Comparison of ENCODE assay signal across 8 cellular contexts in genomic region chr5:128085413-128085812, GRCh38. TPM values are rescaled to one million over a fixed set of nuclear protein-coding genes. Genes with fewer than 3 reads are reported as not detected.
DNase-seq lines count a peak whose midpoint lies in the region; ATAC-seq, FAIRE-seq and TF ChIP-seq lines count a peak whose summit lies in the region.

No MANE protein-coding gene starts in this region.

- DNase-seq in activated naive CD4-positive, alpha-beta T cell treated with anti-CD3 and anti-CD28 coated beads for 36 hours = no peak
- DNase-seq in activated naive CD4-positive, alpha-beta T cell treated with Interleukin-2 at 50 U/mL for 16 hours = no peak
- DNase-seq in activated naive CD8-positive, alpha-beta T cell treated with anti-CD3 and anti-CD28 coated beads, Interleukin-2, amount 10 ng/mL, durations not matched to agents 7 days and 5 days = no peak
- DNase-seq in HepG2 (ENCODE audit: low spot score) (peak; percentile 18), tibial artery (no peak)
- no peak for DNase-seq in NK-92 treated with Interleukin-12 subunit alpha and Interleukin-12 subunit beta, amount 100 ng/mL, for 24 hours (lab: John Stamatoyannopoulos, UW)

- CTCF ChIA-PET in activated naive CD4-positive, alpha-beta T cell treated with anti-CD3 and anti-CD28 coated beads for 36 hours (lab: Charles Lee) = interaction anchor here (1.4 kb wide), 1 partner anchor 116 kb away, joined by 4 read pairs; no protein-coding TSS in a partner anchor
- CTCF ChIA-PET in HepG2 (lab: Yijun Ruan, JAX; ENCODE audit: low intra/inter-chr PET ratio, low total read pairs) = no interaction called here

- POLR2A ChIA-PET in activated naive CD8-positive, alpha-beta T cell treated with anti-CD3 and anti-CD28 coated beads, Interleukin-2, amount 10 ng/mL, durations not matched to agents 7 days and 5 days (lab: Charles Lee) = no interaction called here
- POLR2A ChIA-PET in HepG2 (lab: Yijun Ruan, JAX) = no interaction called here

- H3K4me1 Mint-ChIP-seq in activated naive CD4-positive, alpha-beta T cell treated with anti-CD3 and anti-CD28 coated beads for 36 hours (ENCODE audit: low read depth) = peaks cover 32% of the 10 kb centered on the region
- peaks cover 41% of the 10 kb centered on the region for H3K4me1 Mint-ChIP-seq in activated naive CD8-positive, alpha-beta T cell treated with anti-CD3 and anti-CD28 coated beads, Interleukin-2, amount 10 ng/mL, durations not matched to agents 7 days and 5 days

- peak overlapping the region; percentile 82 for H3K4me2 ChIP-seq in HepG2 (ENCODE audit: low read depth, low read length)

- H3K27ac ChIP-seq in HepG2 (ENCODE audit: extremely low read length, insufficient read depth, low read length) (no peak overlapping the region), tibial artery (no peak overlapping the region)

- TF ChIP-seq EP300 in HepG2 (IDR thresholded peaks at IDR 0.05; ENCODE audit: low read depth in 2 of 2, low read length in 2 of 2) = no peak
- TF ChIP-seq EP300 in HepG2 (CRISPR knock-in tag; IDR thresholded peaks at IDR 0.05; ENCODE audit: borderline replicate concordance) = no peak

- H3K4me3 Mint-ChIP-seq in activated naive CD4-positive, alpha-beta T cell treated with anti-CD3 and anti-CD28 coated beads for 36 hours = peak overlapping the region; percentile 93
- peak overlapping the region; percentile 91 for H3K4me3 Mint-ChIP-seq in activated naive CD8-positive, alpha-beta T cell treated with anti-CD3 and anti-CD28 coated beads, Interleukin-2, amount 10 ng/mL, durations not matched to agents 7 days and 5 days

- no peak for TF ChIP-seq RAD21 in HepG2 (CRISPR knock-in tag; IDR thresholded peaks at IDR 0.05)

- intact Hi-C loops in activated naive CD4-positive, alpha-beta T cell treated with anti-CD3 and anti-CD28 coated beads for 36 hours (cut with micrococcal nuclease) = loop anchor here (10.0 kb wide), 1 partner anchor 1481 kb away; the partner anchor contains the start of gene PHAX
- intact Hi-C loops in HepG2 (cut with micrococcal nuclease; ENCODE audit: unreplicated experiment) = no loop called here
- intact Hi-C loops in tibial artery (cut with DNase I; ENCODE audit: low total_unique reads) = no loop called here

- peaks cover 10% of the 10 kb centered on the region for H3K36me3 Mint-ChIP-seq in activated naive CD4-positive, alpha-beta T cell treated with anti-CD3 and anti-CD28 coated beads for 36 hours (ENCODE audit: low read depth)
- H3K36me3 Mint-ChIP-seq in activated naive CD8-positive, alpha-beta T cell treated with anti-CD3 and anti-CD28 coated beads, Interleukin-2, amount 10 ng/mL, durations not matched to agents 7 days and 5 days = peaks cover 26% of the 10 kb centered on the region

- TSS peak; percentile 56 for BruUV-seq in HepG2 (replicated peaks; lab: Mats Ljungman, UMichigan)

- H3K4me3 ChIP-seq in HepG2 (replicated peaks in 1 of 3; ENCODE audit: insufficient read depth in 1 of 3, low read depth in 2 of 3, low read length in 3 of 3) (peak overlapping the region in 2 of 3 experiments; percentile 57 to 75; a peak in 3 of 6 replicates), tibial artery (peak overlapping the region; percentile 69 to 84)

- no peaks in the 10 kb centered on the region for H3K9me3 ChIP-seq in HepG2 (ENCODE audit: low read length)
- no peaks in the 10 kb centered on the region for H3K9me3 ChIP-seq in tibial artery

- H3K36me3 ChIP-seq in HepG2 (replicated peaks in 1 of 2; ENCODE audit: control insufficient read depth in 1 of 2, insufficient read depth in 2 of 2, low read length in 2 of 2) = no peaks in the 10 kb centered on the region
- no peaks in the 10 kb centered on the region for H3K36me3 ChIP-seq in tibial artery

- ATAC-seq in activated naive CD8-positive, alpha-beta T cell treated with anti-CD3 and anti-CD28 coated beads, Interleukin-2, amount 10 ng/mL, durations not matched to agents 7 days and 5 days (ENCODE audit: low read depth) = no peak
- ATAC-seq in HepG2 = no peak
- no peak for ATAC-seq in HG02970 (IDR thresholded peaks at IDR 0.05; ENCODE audit: low FRiP score, unreplicated experiment)
- ATAC-seq in HG03354 (IDR thresholded peaks at IDR 0.05; ENCODE audit: poor library complexity, severe bottlenecking, unreplicated experiment) = no peak

- H3K27me3 ChIP-seq in HepG2 (ENCODE audit: control insufficient read depth in 1 of 2, insufficient read depth in 2 of 2, low read length in 2 of 2) = peaks cover 0 to 5% of the 10 kb centered on the region in 2 experiments; a peak in 1 of 5 replicates
- no peaks in the 10 kb centered on the region for H3K27me3 ChIP-seq in tibial artery

- H2AFZ ChIP-seq in HepG2 (ENCODE audit: low read length) = no peak overlapping the region

- peaks cover 15% of the 10 kb centered on the region for H3K79me2 ChIP-seq in HepG2 (ENCODE audit: insufficient read depth, low read length)

- no peak overlapping the region for H3K9ac ChIP-seq in HepG2 (ENCODE audit: insufficient read depth, low read depth, low read length)

- H3K27me3 Mint-ChIP-seq in activated naive CD4-positive, alpha-beta T cell treated with anti-CD3 and anti-CD28 coated beads for 36 hours (ENCODE audit: low read depth) = no peaks in the 10 kb centered on the region
- no peaks in the 10 kb centered on the region for H3K27me3 Mint-ChIP-seq in activated naive CD8-positive, alpha-beta T cell treated with anti-CD3 and anti-CD28 coated beads, Interleukin-2, amount 10 ng/mL, durations not matched to agents 7 days and 5 days

- TF ChIP-seq POLR2A in HepG2 (IDR thresholded peaks at IDR 0.05; ENCODE audit: insufficient read depth in 1 of 2, low read depth in 2 of 2, low read length in 2 of 2) = no peak

- no peak overlapping the region for H3K27ac Mint-ChIP-seq in activated naive CD4-positive, alpha-beta T cell treated with anti-CD3 and anti-CD28 coated beads for 36 hours
- no peak overlapping the region for H3K27ac Mint-ChIP-seq in activated naive CD8-positive, alpha-beta T cell treated with anti-CD3 and anti-CD28 coated beads, Interleukin-2, amount 10 ng/mL, durations not matched to agents 7 days and 5 days

- peaks cover 14% of the 10 kb centered on the region for H3K4me1 ChIP-seq in HepG2 (ENCODE audit: insufficient read depth, low read length)
- H3K4me1 ChIP-seq in tibial artery = peaks cover 0 to 46% (median 18%) of the 10 kb centered on the region in 4 donors

- 2% methylated on average over 4 of the region's 4 CpGs for WGBS in HepG2 (ENCODE audit: low lambda C conversion rate)

- H4K20me1 ChIP-seq in HepG2 (ENCODE audit: insufficient read depth, low read length) = 0 out of 2 replicates have a peak, but pooled peaks cover 3% of the 10 kb centered on the region

- TF ChIP-seq CTCF in HepG2 (CRISPR knock-in tag; IDR thresholded peaks at IDR 0.05) (no peak), tibial artery (IDR thresholded peaks at IDR 0.05) (no peak)

- no peak for FAIRE-seq in HepG2 (lab: Jason Lieb, UNC)

- no peaks in the 10 kb centered on the region for H3K9me3 Mint-ChIP-seq in activated naive CD4-positive, alpha-beta T cell treated with anti-CD3 and anti-CD28 coated beads for 36 hours
- peaks cover 2% of the 10 kb centered on the region for H3K9me3 Mint-ChIP-seq in activated naive CD8-positive, alpha-beta T cell treated with anti-CD3 and anti-CD28 coated beads, Interleukin-2, amount 10 ng/mL, durations not matched to agents 7 days and 5 days

- in situ Hi-C loops in HepG2 (cut with HindIII; ENCODE audit: extremely low pct_ligation_motif_present, low pct_unique_long_range_greater_than_20kb) = loop anchor here (25.0 kb wide), 1 partner anchor 198 kb away; no protein-coding TSS in a partner anchor

TF ChIP-seq in HepG2, 621 proteins besides CTCF, POLR2A, EP300 and RAD21 (continues in another document):
- TF ChIP-seq POLR2AphosphoS5 (IDR thresholded peaks at IDR 0.05; ENCODE audit: low read depth, low read length) (no peak), SOX13 (IDR thresholded peaks at IDR 0.05) (no peak), SOX13 (CRISPR knock-in tag; conservative IDR thresholded peaks at IDR 0.05 in 1 of 2, IDR thresholded peaks at IDR 0.05 in 1 of 2) (0 out of 4 replicates have a peak, but pooled peaks of 1 of the 2 experiments have one; percentile 7), REL (CRISPR knock-in tag; conservative IDR thresholded peaks at IDR 0.05) (no peak), PHF21A (CRISPR knock-in tag; IDR thresholded peaks at IDR 0.05) (no peak)

RNA-seq across cellular contexts. Expression of gene SLC12A2, which starts 1.8 kb away (rescaled TPM):
- total RNA-seq in activated naive CD4-positive, alpha-beta T cell treated with anti-CD3 and anti-CD28 coated beads for 36 hours = 1 to 10 TPM; 5.3 to 6.8 TPM
- 10 to 100 TPM; 11.5 to 14.5 TPM for total RNA-seq in activated naive CD8-positive, alpha-beta T cell treated with anti-CD3 and anti-CD28 coated beads, Interleukin-2, amount 10 ng/mL, durations not matched to agents 7 days and 5 days
- 7.2 and 9.7 TPM in 2 replicates for total RNA-seq in HepG2 (2016; rRNA removed; fragmentation: Illumina TruSeq; extraction: Trizol)
- total RNA-seq in HepG2 (2016; cell fraction: cytosol; rRNA removed; fragmentation: Illumina TruSeq; extraction: Trizol; ENCODE audit: low read depth) = 1.6 and 1.9 TPM in 2 replicates
- 8.0 and 9.4 TPM in 2 replicates for total RNA-seq in HepG2 (2016; cell fraction: insoluble cytoplasmic fraction; rRNA removed; fragmentation: Illumina TruSeq; extraction: Trizol)
- total RNA-seq in HepG2 (2016; cell fraction: membrane; rRNA removed; fragmentation: Illumina TruSeq; extraction: Trizol) = 2.4 and 3.2 TPM in 2 replicates
- total RNA-seq in HepG2 (2016; cell fraction: nucleus; rRNA removed; fragmentation: Illumina TruSeq; extraction: Trizol) = 11.9 and 13.2 TPM in 2 replicates
- polyA plus RNA-seq in HepG2 (2011; rRNA removed) = 2.8 and 4.0 TPM in 2 replicates
- polyA plus RNA-seq in HepG2 (2011; cell fraction: cytosol; rRNA removed) = 1.7 and 2.0 TPM in 2 replicates
- 2.8 and 3.1 TPM in 2 replicates for polyA plus RNA-seq in HepG2 (2011; cell fraction: nucleus; rRNA removed)
- 3.2 and 3.6 TPM in 2 replicates for polyA plus RNA-seq in HepG2 (2012)
- 0.18 and 0.19 TPM in 2 replicates for polyA plus RNA-seq in HepG2 (2016; cell fraction: cytosol; fragmentation: Illumina TruSeq; extraction: Trizol; ENCODE audit: low read depth)
- 2.7 and 2.8 TPM in 2 replicates for polyA plus RNA-seq in HepG2 (2016; cell fraction: insoluble cytoplasmic fraction; fragmentation: Illumina TruSeq; extraction: Trizol; ENCODE audit: low read depth)
- 0.43 and 0.49 TPM in 2 replicates for polyA plus RNA-seq in HepG2 (2016; cell fraction: membrane; fragmentation: Illumina TruSeq; extraction: Trizol; ENCODE audit: low read depth)
- polyA plus RNA-seq in HepG2 (2016; cell fraction: nucleus; fragmentation: Illumina TruSeq; extraction: Trizol; ENCODE audit: insufficient read depth, low read depth) = 4.5 and 5.2 TPM in 2 replicates
- polyA minus RNA-seq in HepG2 (2011; rRNA and poly(A)+ RNA removed; ENCODE audit: low replicate concordance) = 12.0 and 12.5 TPM in 2 replicates
- 13.6 and 13.8 TPM in 2 replicates for polyA minus RNA-seq in HepG2 (2011; cell fraction: cytosol; rRNA and poly(A)+ RNA removed)
- 18.8 and 19.3 TPM in 2 replicates for polyA minus RNA-seq in HepG2 (2011; cell fraction: nucleus; rRNA and poly(A)+ RNA removed)
